ENCODE assay signal across 18 cellular contexts in the genomic region with DNA sequence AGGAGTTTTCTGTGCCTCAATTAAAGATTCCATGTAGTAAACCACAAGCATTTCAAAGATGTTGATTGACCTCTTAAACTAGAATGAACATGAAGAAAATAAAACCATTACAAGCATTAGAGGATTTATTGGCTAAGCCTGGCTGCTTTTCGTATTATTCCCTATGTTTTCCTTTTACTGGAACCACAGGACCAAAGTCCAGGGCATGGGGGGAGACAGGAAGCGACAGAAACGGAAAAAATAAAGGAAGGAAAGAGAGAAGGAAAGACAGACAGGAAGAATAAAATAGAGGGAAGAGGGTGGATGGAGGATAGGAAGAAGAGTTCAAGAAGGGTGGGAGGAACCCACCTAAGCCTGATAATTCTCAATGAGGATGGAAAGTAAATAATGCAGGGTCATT.
A peak's percentile ranks its signal among the peaks of the same experiment; 100 is the strongest.
DNase-seq lines count a peak whose midpoint lies in the region; ATAC-seq and TF ChIP-seq lines count a peak whose summit lies in the region.
"Had no signal": no experiment of that assay in that cellular context is flagged by ENCODE, and none has a peak within 500 bp of the region (broad histone marks: within the 10 kb centered on the region; RNA-seq: fewer than 3 reads in every experiment).

No MANE protein-coding gene starts in this region.

- H3K4me3 ChIP-seq in SJSA1: no peak overlapping the region
- H3K4me3 ChIP-seq in breast epithelium: no peak overlapping the region
- no peak overlapping the region for H3K4me3 ChIP-seq in liver (ENCODE audit: low read depth in 1 of 3, low read length in 3 of 3)
- H3K4me3 ChIP-seq: K562 had no signal

- peak overlapping the region; percentile 7 for H3K27ac Mint-ChIP-seq in stimulated activated memory B cell treated with anti-CD40 and anti-IgM and Interleukin-4, amounts not matched to agents 10 μg/mL and 1 μg/mL and 100 μg/mL, for 72 hours
- no peak overlapping the region for H3K27ac Mint-ChIP-seq in activated naive CD8-positive, alpha-beta T cell treated with anti-CD3 and anti-CD28 coated beads, Interleukin-2, amount 50 U/mL, for 24 hours
- H3K27ac Mint-ChIP-seq: H9, HFFc6 had no signal

- H3K27me3 Mint-ChIP-seq in stimulated activated memory B cell treated with anti-CD40 and anti-IgM and Interleukin-4, amounts not matched to agents 10 μg/mL and 1 μg/mL and 100 μg/mL, for 72 hours: peaks cover 39% of the 10 kb centered on the region
- no peaks in the 10 kb centered on the region for H3K27me3 Mint-ChIP-seq in activated naive CD8-positive, alpha-beta T cell treated with anti-CD3 and anti-CD28 coated beads, Interleukin-2, amount 50 U/mL, for 24 hours

- H3K27me3 ChIP-seq in SJSA1 (replicated peaks): no peaks in the 10 kb centered on the region
- no peaks in the 10 kb centered on the region for H3K27me3 ChIP-seq in breast epithelium
- H3K27me3 ChIP-seq in liver (ENCODE audit: control insufficient read depth in 4 of 4, insufficient read depth in 4 of 4, low read length in 3 of 4): no peaks in the 10 kb centered on the region

- H3K36me3 ChIP-seq in SJSA1 (no peaks in the 10 kb centered on the region), breast epithelium (no peaks in the 10 kb centered on the region), liver (ENCODE audit: control insufficient read depth in 4 of 4, insufficient read depth in 3 of 4, low read depth in 1 of 4, low read length in 3 of 4) (no peaks in the 10 kb centered on the region)

- WGBS in liver: 35% methylated on average over 3 of the region's 3 CpGs

- no peaks in the 10 kb centered on the region for H3K9me3 ChIP-seq in SJSA1 (replicated peaks)
- H3K9me3 ChIP-seq in breast epithelium: peaks cover 0 to 5% of the 10 kb centered on the region in 2 donors
- H3K9me3 ChIP-seq in liver (ENCODE audit: control insufficient read depth in 4 of 4, low read length in 3 of 4): peaks cover 0 to 2% (median 0%) of the 10 kb centered on the region in 4 donors
- H3K9me3 ChIP-seq: SK-N-SH had no signal

- TF ChIP-seq RAD21 in liver (IDR thresholded peaks at IDR 0.05): peak in 1 of 2 donors; percentile 16

- peaks cover 27% of the 10 kb centered on the region for H3K4me1 ChIP-seq in SJSA1 (replicated peaks)
- no peaks in the 10 kb centered on the region for H3K4me1 ChIP-seq in breast epithelium
- H3K4me1 ChIP-seq in liver (ENCODE audit: control insufficient read depth in 4 of 4, insufficient read depth in 4 of 4, low read length in 3 of 4): no peaks in the 10 kb centered on the region

- H3K9ac ChIP-seq in liver (ENCODE audit: low read depth in 1 of 2, low read length in 2 of 2): no peak overlapping the region
- H3K9ac ChIP-seq: SK-N-SH had no signal

- H3K27ac ChIP-seq in SJSA1 (peak overlapping the region; percentile 51), breast epithelium (peak overlapping the region; percentile 14 to 41), liver (ENCODE audit: low read depth in 1 of 2, low read length in 2 of 2) (no peak overlapping the region)

- intact Hi-C loops in breast epithelium (cut with DNase I; ENCODE audit: low total_unique reads) (no loop called here), posterior vena cava (cut with DNase I) (no loop called here)

- peaks cover 22% of the 10 kb centered on the region for H3K4me1 Mint-ChIP-seq in stimulated activated memory B cell treated with anti-CD40 and anti-IgM and Interleukin-4, amounts not matched to agents 10 μg/mL and 1 μg/mL and 100 μg/mL, for 72 hours
- H3K4me1 Mint-ChIP-seq in activated naive CD8-positive, alpha-beta T cell treated with anti-CD3 and anti-CD28 coated beads, Interleukin-2, amount 50 U/mL, for 24 hours: peaks cover 14% of the 10 kb centered on the region

- H3K9me3 Mint-ChIP-seq in stimulated activated memory B cell treated with anti-CD40 and anti-IgM and Interleukin-4, amounts not matched to agents 10 μg/mL and 1 μg/mL and 100 μg/mL, for 72 hours: peaks cover 5% of the 10 kb centered on the region
- H3K9me3 Mint-ChIP-seq in activated naive CD8-positive, alpha-beta T cell treated with anti-CD3 and anti-CD28 coated beads, Interleukin-2, amount 50 U/mL, for 24 hours: peaks cover 7% of the 10 kb centered on the region
- H3K9me3 Mint-ChIP-seq: H9, HFFc6 had no signal

- TF ChIP-seq POLR2A in breast epithelium (IDR thresholded peaks at IDR 0.05): no peak

- no peak for ATAC-seq in stimulated activated memory B cell treated with anti-CD40 and anti-IgM and Interleukin-4, amounts not matched to agents 10 μg/mL and 1 μg/mL and 100 μg/mL, for 72 hours
- ATAC-seq in activated naive CD8-positive, alpha-beta T cell treated with anti-CD3 and anti-CD28 coated beads, Interleukin-2, amount 50 U/mL, for 24 hours: no peak
- ATAC-seq: K562 had no signal

- peaks cover 5% of the 10 kb centered on the region for H3K36me3 Mint-ChIP-seq in stimulated activated memory B cell treated with anti-CD40 and anti-IgM and Interleukin-4, amounts not matched to agents 10 μg/mL and 1 μg/mL and 100 μg/mL, for 72 hours
- H3K36me3 Mint-ChIP-seq in activated naive CD8-positive, alpha-beta T cell treated with anti-CD3 and anti-CD28 coated beads, Interleukin-2, amount 50 U/mL, for 24 hours (ENCODE audit: low read depth): no peaks in the 10 kb centered on the region

- DNase-seq in SJSA1 (ENCODE audit: low read depth in 1 of 2, low spot score in 2 of 2): no peak
- no peak for DNase-seq in breast epithelium (ENCODE audit: low spot score in 2 of 2)
- no peak for DNase-seq in posterior vena cava (ENCODE audit: low spot score)
- DNase-seq in activated naive CD8-positive, alpha-beta T cell treated with anti-CD3 and anti-CD28 coated beads, Interleukin-2, amount 50 U/mL, for 24 hours: no peak
- no peak for DNase-seq in GM19240 (ENCODE audit: insufficient read length, low spot score)
- DNase-seq in NCI-H446 treated with DMSO at 0.1 percent for 48 hours (lab: John Stamatoyannopoulos, UW): no peak
- DNase-seq: CD4-positive, CD25-positive, alpha-beta regulatory T cell; H9; HFFc6; NCI-H1092 treated with DMSO at 0.1 percent for 48 hours; NCI-H1436 treated with DMSO at 0.1 percent for 48 hours; NCI-H1930; NCI-H510A; Right ventricle myocardium superior; SK-N-SH had no signal

- no peak overlapping the region for H3K4me3 Mint-ChIP-seq in stimulated activated memory B cell treated with anti-CD40 and anti-IgM and Interleukin-4, amounts not matched to agents 10 μg/mL and 1 μg/mL and 100 μg/mL, for 72 hours
- no peak overlapping the region for H3K4me3 Mint-ChIP-seq in activated naive CD8-positive, alpha-beta T cell treated with anti-CD3 and anti-CD28 coated beads, Interleukin-2, amount 50 U/mL, for 24 hours
- H3K4me3 Mint-ChIP-seq: CD4-positive, CD25-positive, alpha-beta regulatory T cell; H9; HFFc6 had no signal

- TF ChIP-seq CTCF in breast epithelium (IDR thresholded peaks at IDR 0.05) (no peak), liver (IDR thresholded peaks at IDR 0.05; ENCODE audit: low read depth, low read length, missing input control) (no peak)

TF ChIP-seq in liver, 16 proteins besides CTCF, POLR2A, EP300 and RAD21:
- TF ChIP-seq FOXA2 (IDR thresholded peaks at IDR 0.05) (no peak), JUND (IDR thresholded peaks at IDR 0.05) (no peak), TAF1 (conservative IDR thresholded peaks at IDR 0.05) (no peak), RXRA (IDR thresholded peaks at IDR 0.05) (no peak), GABPA (IDR thresholded peaks at IDR 0.05 in 1 of 2, conservative IDR thresholded peaks at IDR 0.05 in 1 of 2) (no peak), NR2F2 (IDR thresholded peaks at IDR 0.05) (no peak), HNF4G (IDR thresholded peaks at IDR 0.05) (peak; percentile 45), YY1 (IDR thresholded peaks at IDR 0.05) (no peak), FOXA1 (IDR thresholded peaks at IDR 0.05) (no peak), SP1 (IDR thresholded peaks at IDR 0.05) (peak; percentile 65), HNF4A (conservative IDR thresholded peaks at IDR 0.05) (peak; percentile 69 to 76), EGR1 (IDR thresholded peaks at IDR 0.05; ENCODE audit: low read depth in 2 of 2) (no peak)
- TF ChIP-seq, protein P1, sequence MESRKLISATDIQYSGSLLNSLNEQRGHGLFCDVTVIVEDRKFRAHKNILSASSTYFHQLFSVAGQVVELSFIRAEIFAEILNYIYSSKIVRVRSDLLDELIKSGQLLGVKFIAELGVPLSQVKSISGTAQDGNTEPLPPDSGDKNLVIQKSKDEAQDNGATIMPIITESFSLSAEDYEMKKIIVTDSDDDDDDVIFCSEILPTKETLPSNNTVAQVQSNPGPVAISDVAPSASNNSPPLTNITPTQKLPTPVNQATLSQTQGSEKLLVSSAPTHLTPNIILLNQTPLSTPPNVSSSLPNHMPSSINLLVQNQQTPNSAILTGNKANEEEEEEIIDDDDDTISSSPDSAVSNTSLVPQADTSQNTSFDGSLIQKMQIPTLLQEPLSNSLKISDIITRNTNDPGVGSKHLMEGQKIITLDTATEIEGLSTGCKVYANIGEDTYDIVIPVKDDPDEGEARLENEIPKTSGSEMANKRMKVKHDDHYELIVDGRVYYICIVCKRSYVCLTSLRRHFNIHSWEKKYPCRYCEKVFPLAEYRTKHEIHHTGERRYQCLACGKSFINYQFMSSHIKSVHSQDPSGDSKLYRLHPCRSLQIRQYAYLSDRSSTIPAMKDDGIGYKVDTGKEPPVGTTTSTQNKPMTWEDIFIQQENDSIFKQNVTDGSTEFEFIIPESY (IDR thresholded peaks at IDR 0.05): no peak
- TF ChIP-seq, protein P2, sequence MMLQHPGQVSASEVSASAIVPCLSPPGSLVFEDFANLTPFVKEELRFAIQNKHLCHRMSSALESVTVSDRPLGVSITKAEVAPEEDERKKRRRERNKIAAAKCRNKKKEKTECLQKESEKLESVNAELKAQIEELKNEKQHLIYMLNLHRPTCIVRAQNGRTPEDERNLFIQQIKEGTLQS (IDR thresholded peaks at IDR 0.05): no peak
- TF ChIP-seq, protein P3, sequence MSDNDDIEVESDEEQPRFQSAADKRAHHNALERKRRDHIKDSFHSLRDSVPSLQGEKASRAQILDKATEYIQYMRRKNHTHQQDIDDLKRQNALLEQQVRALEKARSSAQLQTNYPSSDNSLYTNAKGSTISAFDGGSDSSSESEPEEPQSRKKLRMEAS (IDR thresholded peaks at IDR 0.05): peak; percentile 46
TF ChIP-seq in liver: peak in this region for 4.

Comparison
In these comparisons a context has a peak if more than half of its experiments do, and no peak if none do; other contexts are left out.
1. H3K27ac ChIP-seq: peak in SJSA1 (single experiment) and breast epithelium (2 of 2); none in liver (0 of 2).